ENCODE assay signal across 1 cellular context in the genomic region with DNA sequence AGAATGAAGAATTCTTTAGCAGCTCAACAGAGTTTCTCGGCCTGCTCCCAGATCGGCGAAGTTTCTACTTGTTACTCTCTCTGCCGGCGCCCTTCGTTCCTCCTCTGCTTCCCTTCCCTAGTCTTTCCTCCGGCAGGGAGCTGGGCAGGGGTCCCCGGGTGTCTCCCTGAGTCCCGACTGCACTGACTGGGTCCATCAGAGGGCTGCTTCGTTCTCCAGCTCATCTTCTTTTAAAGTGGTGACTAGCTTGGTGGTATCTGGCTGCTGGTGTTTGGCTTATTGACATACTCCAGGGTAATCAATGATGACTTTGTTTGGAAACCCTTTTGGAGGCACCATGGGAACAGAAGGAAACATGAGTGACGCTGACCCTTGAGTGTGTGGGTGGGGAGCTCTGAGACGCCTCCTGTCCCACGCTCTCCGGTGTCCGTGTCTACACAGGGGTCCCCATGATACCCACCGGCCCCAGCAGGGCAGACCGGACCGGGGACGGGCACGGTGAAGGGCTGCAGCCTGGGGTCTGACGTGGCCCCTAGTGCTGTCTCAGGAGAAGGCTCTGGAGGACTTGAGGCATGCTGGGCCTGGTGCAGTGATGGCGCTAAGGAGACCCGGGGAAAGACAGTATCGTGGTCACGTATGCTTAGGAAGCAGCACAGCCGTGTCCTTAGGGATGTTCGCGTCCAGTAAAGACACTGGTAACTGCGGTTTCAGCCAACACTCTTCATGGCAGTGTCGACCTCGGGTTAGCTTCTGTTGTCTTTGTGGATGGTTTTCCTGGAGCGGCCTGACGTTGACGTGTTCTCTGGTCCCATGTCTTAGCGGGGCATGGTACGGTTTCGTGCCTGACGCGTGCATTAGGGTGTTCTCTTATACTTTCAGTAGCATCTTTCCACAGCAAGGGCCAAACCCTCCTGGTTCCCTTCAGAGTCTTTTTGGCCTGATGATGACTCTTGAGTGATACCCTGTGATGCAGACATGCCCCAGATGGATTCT.
TF ChIP-seq lines count a peak whose summit lies in the region.

No MANE protein-coding gene starts in this region.

TF ChIP-seq in HepG2, 621 proteins besides CTCF, POLR2A, EP300 and RAD21:
- TF ChIP-seq, protein P1, sequence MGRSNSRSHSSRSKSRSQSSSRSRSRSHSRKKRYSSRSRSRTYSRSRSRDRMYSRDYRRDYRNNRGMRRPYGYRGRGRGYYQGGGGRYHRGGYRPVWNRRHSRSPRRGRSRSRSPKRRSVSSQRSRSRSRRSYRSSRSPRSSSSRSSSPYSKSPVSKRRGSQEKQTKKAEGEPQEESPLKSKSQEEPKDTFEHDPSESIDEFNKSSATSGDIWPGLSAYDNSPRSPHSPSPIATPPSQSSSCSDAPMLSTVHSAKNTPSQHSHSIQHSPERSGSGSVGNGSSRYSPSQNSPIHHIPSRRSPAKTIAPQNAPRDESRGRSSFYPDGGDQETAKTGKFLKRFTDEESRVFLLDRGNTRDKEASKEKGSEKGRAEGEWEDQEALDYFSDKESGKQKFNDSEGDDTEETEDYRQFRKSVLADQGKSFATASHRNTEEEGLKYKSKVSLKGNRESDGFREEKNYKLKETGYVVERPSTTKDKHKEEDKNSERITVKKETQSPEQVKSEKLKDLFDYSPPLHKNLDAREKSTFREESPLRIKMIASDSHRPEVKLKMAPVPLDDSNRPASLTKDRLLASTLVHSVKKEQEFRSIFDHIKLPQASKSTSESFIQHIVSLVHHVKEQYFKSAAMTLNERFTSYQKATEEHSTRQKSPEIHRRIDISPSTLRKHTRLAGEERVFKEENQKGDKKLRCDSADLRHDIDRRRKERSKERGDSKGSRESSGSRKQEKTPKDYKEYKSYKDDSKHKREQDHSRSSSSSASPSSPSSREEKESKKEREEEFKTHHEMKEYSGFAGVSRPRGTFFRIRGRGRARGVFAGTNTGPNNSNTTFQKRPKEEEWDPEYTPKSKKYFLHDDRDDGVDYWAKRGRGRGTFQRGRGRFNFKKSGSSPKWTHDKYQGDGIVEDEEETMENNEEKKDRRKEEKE (IDR thresholded peaks at IDR 0.05), result no peak
- TF ChIP-seq ZNF792 (CRISPR knock-in tag; IDR thresholded peaks at IDR 0.05) (no peak), RBM22 (optimal IDR thresholded peaks at IDR 0.05; ENCODE audit: low read length) (peak; percentile 38), ZNF670 (CRISPR knock-in tag; IDR thresholded peaks at IDR 0.05; ENCODE audit: borderline replicate concordance) (no peak), AGO2 (optimal IDR thresholded peaks at IDR 0.05; ENCODE audit: low read depth, low read length) (peak; percentile 84), POLR2G (IDR thresholded peaks at IDR 0.05; ENCODE audit: low read depth, low read length) (0 out of 2 replicates have a peak, but pooled peaks have one; percentile 27)
- TF ChIP-seq, protein P2, sequence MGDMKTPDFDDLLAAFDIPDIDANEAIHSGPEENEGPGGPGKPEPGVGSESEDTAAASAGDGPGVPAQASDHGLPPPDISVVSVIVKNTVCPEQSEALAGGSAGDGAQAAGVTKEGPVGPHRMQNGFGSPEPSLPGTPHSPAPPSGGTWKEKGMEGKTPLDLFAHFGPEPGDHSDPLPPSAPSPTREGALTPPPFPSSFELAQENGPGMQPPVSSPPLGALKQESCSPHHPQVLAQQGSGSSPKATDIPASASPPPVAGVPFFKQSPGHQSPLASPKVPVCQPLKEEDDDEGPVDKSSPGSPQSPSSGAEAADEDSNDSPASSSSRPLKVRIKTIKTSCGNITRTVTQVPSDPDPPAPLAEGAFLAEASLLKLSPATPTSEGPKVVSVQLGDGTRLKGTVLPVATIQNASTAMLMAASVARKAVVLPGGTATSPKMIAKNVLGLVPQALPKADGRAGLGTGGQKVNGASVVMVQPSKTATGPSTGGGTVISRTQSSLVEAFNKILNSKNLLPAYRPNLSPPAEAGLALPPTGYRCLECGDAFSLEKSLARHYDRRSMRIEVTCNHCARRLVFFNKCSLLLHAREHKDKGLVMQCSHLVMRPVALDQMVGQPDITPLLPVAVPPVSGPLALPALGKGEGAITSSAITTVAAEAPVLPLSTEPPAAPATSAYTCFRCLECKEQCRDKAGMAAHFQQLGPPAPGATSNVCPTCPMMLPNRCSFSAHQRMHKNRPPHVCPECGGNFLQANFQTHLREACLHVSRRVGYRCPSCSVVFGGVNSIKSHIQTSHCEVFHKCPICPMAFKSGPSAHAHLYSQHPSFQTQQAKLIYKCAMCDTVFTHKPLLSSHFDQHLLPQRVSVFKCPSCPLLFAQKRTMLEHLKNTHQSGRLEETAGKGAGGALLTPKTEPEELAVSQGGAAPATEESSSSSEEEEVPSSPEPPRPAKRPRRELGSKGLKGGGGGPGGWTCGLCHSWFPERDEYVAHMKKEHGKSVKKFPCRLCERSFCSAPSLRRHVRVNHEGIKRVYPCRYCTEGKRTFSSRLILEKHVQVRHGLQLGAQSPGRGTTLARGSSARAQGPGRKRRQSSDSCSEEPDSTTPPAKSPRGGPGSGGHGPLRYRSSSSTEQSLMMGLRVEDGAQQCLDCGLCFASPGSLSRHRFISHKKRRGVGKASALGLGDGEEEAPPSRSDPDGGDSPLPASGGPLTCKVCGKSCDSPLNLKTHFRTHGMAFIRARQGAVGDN (CRISPR knock-in tag; IDR thresholded peaks at IDR 0.05), result no peak
TF ChIP-seq in HepG2: peak in this region for 3.
